Comparison of ENCODE assay signal across 15 cellular contexts in the genomic region with DNA sequence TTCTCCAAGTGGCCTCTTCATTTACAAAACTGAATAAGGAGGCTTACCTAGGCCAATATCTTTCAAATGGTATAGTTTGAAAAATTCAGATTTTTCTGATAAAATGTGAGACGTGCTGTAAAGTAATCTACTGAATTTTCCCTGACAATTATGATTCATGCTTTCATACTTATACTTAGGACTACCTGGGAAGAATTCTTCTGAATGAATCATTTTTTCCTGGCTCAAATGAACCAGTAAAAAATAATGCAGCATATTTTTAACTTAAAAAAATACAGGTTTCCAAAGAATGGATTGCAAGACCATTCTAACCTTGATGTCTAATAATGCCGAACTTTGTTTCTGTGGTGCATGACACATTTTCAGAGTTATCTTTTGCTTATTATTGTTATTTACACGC.
A peak's percentile ranks its signal among the peaks of the same experiment; 100 is the strongest.
DNase-seq lines count a peak whose midpoint lies in the region; ATAC-seq, FAIRE-seq and TF ChIP-seq lines count a peak whose summit lies in the region.
"Had no signal": no experiment of that assay in that cellular context is flagged by ENCODE, and none has a peak within 500 bp of the region (broad histone marks: within the 10 kb centered on the region; RNA-seq: fewer than 3 reads in every experiment).

No MANE protein-coding gene starts in this region.

- H2AFZ ChIP-seq in astrocyte (ENCODE audit: low read depth, low read length) (no peak overlapping the region), keratinocyte (ENCODE audit: control insufficient read depth, low read length) (no peak overlapping the region)
- H2AFZ ChIP-seq: GM23338 had no signal

- no peak overlapping the region for H3K4me3 Mint-ChIP-seq in astrocyte (ENCODE audit: unreplicated experiment)
- H3K4me3 Mint-ChIP-seq: CD4-positive, CD25-positive, alpha-beta regulatory T cell; GM23338 had no signal

- no peaks in the 10 kb centered on the region for H3K36me3 Mint-ChIP-seq in astrocyte (ENCODE audit: low read depth, unreplicated experiment)
- H3K36me3 Mint-ChIP-seq: CD4-positive, CD25-positive, alpha-beta regulatory T cell had no signal

- H3K27ac Mint-ChIP-seq in astrocyte (ENCODE audit: unreplicated experiment): no peak overlapping the region
- H3K27ac Mint-ChIP-seq: CD4-positive, CD25-positive, alpha-beta regulatory T cell; GM23338 had no signal

- H4K20me1 ChIP-seq in astrocyte (ENCODE audit: insufficient read depth, low read length) (no peaks in the 10 kb centered on the region), keratinocyte (ENCODE audit: control insufficient read depth, extremely low read depth, insufficient read depth, low read length) (no peaks in the 10 kb centered on the region)
- H4K20me1 ChIP-seq: BLaER1 treated with 17β-estradiol and CSF1 and Interleukin-3, amounts not matched to agents 10 nM and 100 nM had no signal

- DNase-seq in D721Med (ENCODE audit: insufficient read length, low spot score) (no peak), NCI-H226 (peak; percentile 5), astrocyte (ENCODE audit: low read depth) (peak; percentile 31), keratinocyte (ENCODE audit: low read depth, low spot score) (no peak), NCI-H2107 (lab: John Stamatoyannopoulos, UW) (no peak), heart right ventricle (no peak)
- DNase-seq: ACHN; CD4-positive, CD25-positive, alpha-beta regulatory T cell; DMS 273 treated with DMSO at 0.1 percent for 48 hours; H7 had no signal

- ATAC-seq in heart right ventricle (no peak), HG02642 (IDR thresholded peaks at IDR 0.05; ENCODE audit: poor library complexity, unreplicated experiment) (no peak)
- ATAC-seq: GM12878, GM23338 had no signal

- H3K4me2 ChIP-seq in astrocyte (ENCODE audit: low read length): no peak overlapping the region
- peak overlapping the region; percentile 22 for H3K4me2 ChIP-seq in keratinocyte (ENCODE audit: control insufficient read depth, extremely low read depth, insufficient read depth, low read depth, low read length)
- H3K4me2 ChIP-seq: BLaER1 treated with 17β-estradiol and CSF1 and Interleukin-3, amounts not matched to agents 10 nM and 100 nM; GM23338 had no signal

- H3K4me1 Mint-ChIP-seq in astrocyte (ENCODE audit: low read depth, unreplicated experiment): peaks cover 11% of the 10 kb centered on the region
- H3K4me1 Mint-ChIP-seq: CD4-positive, CD25-positive, alpha-beta regulatory T cell; GM23338 had no signal

- no peak overlapping the region for H3K27ac ChIP-seq in astrocyte (ENCODE audit: low read depth, low read length)
- no peak overlapping the region for H3K27ac ChIP-seq in keratinocyte (ENCODE audit: control insufficient read depth, insufficient read depth, low read length)
- H3K27ac ChIP-seq in heart right ventricle: no peak overlapping the region
- H3K27ac ChIP-seq: BLaER1 treated with 17β-estradiol and CSF1 and Interleukin-3, amounts not matched to agents 10 nM and 100 nM had no signal

- H3K4me3 ChIP-seq in astrocyte (ENCODE audit: insufficient read depth, low read depth, low read length): no peak overlapping the region
- H3K4me3 ChIP-seq in keratinocyte (ENCODE audit: control insufficient read depth in 2 of 3, extremely low read depth in 1 of 3, insufficient read depth in 2 of 3, low read depth in 1 of 3, low read length in 3 of 3): no peak overlapping the region
- no peak overlapping the region for H3K4me3 ChIP-seq in heart right ventricle
- H3K4me3 ChIP-seq: BLaER1 treated with 17β-estradiol and CSF1 and Interleukin-3, amounts not matched to agents 10 nM and 100 nM; GM12878; GM23338 had no signal

- H3K9ac ChIP-seq in astrocyte (ENCODE audit: low read length) (no peak overlapping the region), keratinocyte (ENCODE audit: control insufficient read depth, extremely low read depth, insufficient read depth, low read length) (no peak overlapping the region)
- H3K9ac ChIP-seq: BLaER1 treated with 17β-estradiol and CSF1 and Interleukin-3, amounts not matched to agents 10 nM and 100 nM had no signal

- WGBS in heart right ventricle, 2 donors: 76 to 84% methylated on average over 3 of the region's 3 CpGs

- H3K9me3 Mint-ChIP-seq in astrocyte (ENCODE audit: unreplicated experiment): peaks cover 6% of the 10 kb centered on the region
- H3K9me3 Mint-ChIP-seq: GM23338 had no signal

- no peaks in the 10 kb centered on the region for H3K27me3 Mint-ChIP-seq in astrocyte (ENCODE audit: low read depth, unreplicated experiment)
- H3K27me3 Mint-ChIP-seq: CD4-positive, CD25-positive, alpha-beta regulatory T cell had no signal

- H3K79me2 ChIP-seq in astrocyte (ENCODE audit: insufficient read depth, low read length) (no peaks in the 10 kb centered on the region), keratinocyte (ENCODE audit: control insufficient read depth, insufficient read depth, low read length) (no peaks in the 10 kb centered on the region)

- intact Hi-C loops in heart right ventricle (cut with DNase I): no loop called here

- no peaks in the 10 kb centered on the region for H3K9me3 ChIP-seq in astrocyte (ENCODE audit: insufficient read depth, low read depth, low read length)
- no peaks in the 10 kb centered on the region for H3K9me3 ChIP-seq in keratinocyte (ENCODE audit: control insufficient read depth, low read depth, low read length)
- peaks cover 0 to 9% (median 0%) of the 10 kb centered on the region in 11 donors for H3K9me3 ChIP-seq in heart right ventricle

- H3K27me3 ChIP-seq in astrocyte (ENCODE audit: insufficient read depth, low read length): no peaks in the 10 kb centered on the region
- H3K27me3 ChIP-seq in keratinocyte (ENCODE audit: control insufficient read depth, extremely low read depth, insufficient read depth, low read length): no peaks in the 10 kb centered on the region
- H3K27me3 ChIP-seq in heart right ventricle: peaks cover 0 to 21% (median 0%) of the 10 kb centered on the region in 7 donors
- H3K27me3 ChIP-seq: BLaER1 treated with 17β-estradiol and CSF1 and Interleukin-3, amounts not matched to agents 10 nM and 100 nM had no signal

- TF ChIP-seq CTCF in D721Med (IDR thresholded peaks at IDR 0.05; ENCODE audit: insufficient read depth, missing control alignments): no peak
- no peak for TF ChIP-seq CTCF in astrocyte (IDR thresholded peaks at IDR 0.05; ENCODE audit: insufficient read depth, low read depth, low read length)
- TF ChIP-seq CTCF in keratinocyte (optimal IDR thresholded peaks at IDR 0.05 in 1 of 3, IDR thresholded peaks at IDR 0.05 in 1 of 3, conservative IDR thresholded peaks at IDR 0.05 in 1 of 3; ENCODE audit: extremely low read depth in 1 of 3, insufficient read depth in 2 of 3, low read length in 3 of 3): no peak
- TF ChIP-seq CTCF in heart right ventricle (IDR thresholded peaks at IDR 0.05): no peak

- H3K9me1 ChIP-seq in keratinocyte (ENCODE audit: control insufficient read depth, extremely low read depth, insufficient read depth, low read length): no peaks in the 10 kb centered on the region

- H3K4me1 ChIP-seq in astrocyte (ENCODE audit: insufficient read depth, low read length) (peaks cover 12% of the 10 kb centered on the region), keratinocyte (ENCODE audit: control insufficient read depth, extremely low read depth, insufficient read depth, low read length) (peaks cover 15% of the 10 kb centered on the region), heart right ventricle (no peaks in the 10 kb centered on the region)
- H3K4me1 ChIP-seq: BLaER1 treated with 17β-estradiol and CSF1 and Interleukin-3, amounts not matched to agents 10 nM and 100 nM had no signal

- FAIRE-seq in D721Med (lab: Jason Lieb, UNC): peak; percentile 21
- FAIRE-seq in astrocyte (lab: Jason Lieb, UNC): peak; percentile 32
- no peak for FAIRE-seq in keratinocyte (lab: Jason Lieb, UNC)
- FAIRE-seq: GM12878, GM18507 had no signal

- dilution Hi-C loops in keratinocyte (cut with MboI; ENCODE audit: extremely low pct_ligation_motif_present, low sequenced_read_pairs): no loop called here

- no peaks in the 10 kb centered on the region for H3K36me3 ChIP-seq in astrocyte (ENCODE audit: insufficient read depth, low read length)
- no peaks in the 10 kb centered on the region for H3K36me3 ChIP-seq in keratinocyte (ENCODE audit: control insufficient read depth in 2 of 2, extremely low read depth in 1 of 2, insufficient read depth in 2 of 2, low read length in 2 of 2)
- no peaks in the 10 kb centered on the region for H3K36me3 ChIP-seq in heart right ventricle
- H3K36me3 ChIP-seq: BLaER1 treated with 17β-estradiol and CSF1 and Interleukin-3, amounts not matched to agents 10 nM and 100 nM had no signal

Comparison
In these comparisons a context has a peak if more than half of its experiments do, and no peak if none do; other contexts are left out.
1. DNase-seq: peak in NCI-H226 (single experiment) and astrocyte (single experiment); none in D721Med (single experiment), keratinocyte (single experiment), NCI-H2107 (single experiment) and heart right ventricle (0 of 2).